ENCODE assay signal across 1 cellular context in genomic region chr5:69368458-69369368, GRCh38.
TF ChIP-seq lines count a peak whose summit lies in the region.

No MANE protein-coding gene starts in this region.

TF ChIP-seq in HepG2, 621 proteins besides CTCF, POLR2A, EP300 and RAD21 (continues in another document):
- no peak for TF ChIP-seq NFYC (CRISPR knock-in tag; IDR thresholded peaks at IDR 0.05)
- no peak for TF ChIP-seq ZGPAT (CRISPR knock-in tag; IDR thresholded peaks at IDR 0.05)
- TF ChIP-seq ZNF549 (CRISPR knock-in tag; IDR thresholded peaks at IDR 0.05) = no peak
- TF ChIP-seq RXRB (CRISPR knock-in tag; IDR thresholded peaks at IDR 0.05; ENCODE audit: borderline replicate concordance) = no peak
- no peak for TF ChIP-seq RARG (CRISPR knock-in tag; IDR thresholded peaks at IDR 0.05; ENCODE audit: low read depth)
- TF ChIP-seq MZF1 (CRISPR knock-in tag; IDR thresholded peaks at IDR 0.05; ENCODE audit: borderline replicate concordance) = no peak
- TF ChIP-seq ZNF282 (IDR thresholded peaks at IDR 0.05; ENCODE audit: partially characterized antibody) = no peak
- TF ChIP-seq CREB3 (CRISPR knock-in tag; IDR thresholded peaks at IDR 0.05) = 0 out of 2 replicates have a peak, but pooled peaks have one; percentile 24
- no peak for TF ChIP-seq MTA3 (CRISPR knock-in tag; IDR thresholded peaks at IDR 0.05)
- TF ChIP-seq ZNF281 (CRISPR knock-in tag; IDR thresholded peaks at IDR 0.05; ENCODE audit: borderline replicate concordance) = no peak
- no peak for TF ChIP-seq FOXA1 (IDR thresholded peaks at IDR 0.05)
- no peak for TF ChIP-seq FOXA1 (CRISPR knock-in tag; IDR thresholded peaks at IDR 0.05)
- peak; percentile 88 for TF ChIP-seq PATZ1 (CRISPR knock-in tag; IDR thresholded peaks at IDR 0.05)
- no peak for TF ChIP-seq ZNF879 (CRISPR knock-in tag; IDR thresholded peaks at IDR 0.05)
- no peak for TF ChIP-seq ZNF687 (CRISPR knock-in tag; IDR thresholded peaks at IDR 0.05)
- peak; percentile 13; the same call in 1 of the 2 replicates for TF ChIP-seq ZMYM2 (CRISPR knock-in tag; IDR thresholded peaks at IDR 0.05)
- no peak for TF ChIP-seq LBX2 (CRISPR knock-in tag; IDR thresholded peaks at IDR 0.05; ENCODE audit: borderline replicate concordance)
- no peak for TF ChIP-seq AGO2 (optimal IDR thresholded peaks at IDR 0.05; ENCODE audit: low read depth, low read length)
- TF ChIP-seq ZNF713 (CRISPR knock-in tag; IDR thresholded peaks at IDR 0.05) = no peak
- no peak for TF ChIP-seq MAFF (IDR thresholded peaks at IDR 0.05; ENCODE audit: low read depth, low read length)
- TF ChIP-seq TBX2 (CRISPR knock-in tag; IDR thresholded peaks at IDR 0.05; ENCODE audit: borderline replicate concordance) = no peak
- no peak for TF ChIP-seq ZNF263 (CRISPR knock-in tag; IDR thresholded peaks at IDR 0.05)
- TF ChIP-seq ZNF839 (CRISPR knock-in tag; IDR thresholded peaks at IDR 0.05; ENCODE audit: borderline replicate concordance) = no peak
- TF ChIP-seq NFE2L1 (CRISPR knock-in tag; IDR thresholded peaks at IDR 0.05; ENCODE audit: borderline replicate concordance) = no peak
- TF ChIP-seq ZNF280D (CRISPR knock-in tag; IDR thresholded peaks at IDR 0.05) = no peak
- TF ChIP-seq ZNF598 (CRISPR knock-in tag; IDR thresholded peaks at IDR 0.05; ENCODE audit: borderline replicate concordance) = no peak
- TF ChIP-seq EHMT2 (IDR thresholded peaks at IDR 0.05; ENCODE audit: borderline replicate concordance, low read depth, low read length) = no peak
- no peak for TF ChIP-seq PHF5A (CRISPR knock-in tag; IDR thresholded peaks at IDR 0.05; ENCODE audit: low read depth, unreplicated experiment)
- TF ChIP-seq FOXK2 (IDR thresholded peaks at IDR 0.05) = no peak
- TF ChIP-seq ZFP91 (CRISPR knock-in tag; IDR thresholded peaks at IDR 0.05; ENCODE audit: borderline replicate concordance) = no peak
- no peak for TF ChIP-seq U2AF2 (IDR thresholded peaks at IDR 0.05; ENCODE audit: low read depth, low read length)
- no peak for TF ChIP-seq HOMEZ (CRISPR knock-in tag; IDR thresholded peaks at IDR 0.05; ENCODE audit: low read depth)
- TF ChIP-seq ZSCAN12 (CRISPR knock-in tag; IDR thresholded peaks at IDR 0.05) = no peak
- no peak for TF ChIP-seq SPEN (CRISPR knock-in tag; IDR thresholded peaks at IDR 0.05; ENCODE audit: low read depth)
- TF ChIP-seq ZSCAN20 (CRISPR knock-in tag; IDR thresholded peaks at IDR 0.05; ENCODE audit: borderline replicate concordance) = 0 out of 2 replicates have a peak, but pooled peaks have one; percentile 2
- peak; percentile 47; the same call in 1 of the 2 replicates for TF ChIP-seq CREB1 (IDR thresholded peaks at IDR 0.05)
- TF ChIP-seq CREB1 (CRISPR knock-in tag; IDR thresholded peaks at IDR 0.05) = peak; percentile 32; the same call in 1 of the 2 replicates
- no peak for TF ChIP-seq ETV5 (CRISPR knock-in tag; IDR thresholded peaks at IDR 0.05; ENCODE audit: borderline replicate concordance)
- no peak for TF ChIP-seq ZNF331 (CRISPR knock-in tag; IDR thresholded peaks at IDR 0.05)
- TF ChIP-seq POGK (CRISPR knock-in tag; conservative IDR thresholded peaks at IDR 0.05) = no peak
- TF ChIP-seq ZNF546 (CRISPR knock-in tag; conservative IDR thresholded peaks at IDR 0.05) = 0 out of 2 replicates have a peak, but pooled peaks have one; percentile 20
- 0 out of 2 replicates have a peak, but pooled peaks have one; percentile 24 for TF ChIP-seq ZNF780A (CRISPR knock-in tag; IDR thresholded peaks at IDR 0.05)
- TF ChIP-seq IKZF1 (IDR thresholded peaks at IDR 0.05) = no peak
- no peak for TF ChIP-seq BHLHE40 (IDR thresholded peaks at IDR 0.05; ENCODE audit: low read length)
- no peak for TF ChIP-seq FLYWCH1 (CRISPR knock-in tag; IDR thresholded peaks at IDR 0.05)
